Comparison of ENCODE assay signal across 10 cellular contexts in genomic region chr11:133710681-133711240, GRCh38.
DNase-seq lines count a peak whose midpoint lies in the region; ATAC-seq and TF ChIP-seq lines count a peak whose summit lies in the region.
"Had no signal": no experiment of that assay in that cellular context is flagged by ENCODE, and none has a peak within 500 bp of the region (broad histone marks: within the 10 kb centered on the region; RNA-seq: fewer than 3 reads in every experiment).

No MANE protein-coding gene starts in this region.

- TF ChIP-seq EP300 in ovary (IDR thresholded peaks at IDR 0.05) (no peak), stomach (IDR thresholded peaks at IDR 0.05) (no peak)

- no peaks in the 10 kb centered on the region for H3K9me3 Mint-ChIP-seq in T-cell

- WGBS in heart left ventricle, 4 donors = 44 to 52% (median 46%) methylated on average over 4 of the region's 4 CpGs
- 35 to 60% (median 40%) methylated on average over 4 of the region's 4 CpGs for WGBS in ovary, 3 donors
- WGBS in stomach, 5 donors = 65 to 78% (median 71%) methylated on average over 4 of the region's 4 CpGs

- DNase-seq in Right ventricle myocardium superior (no peak), right atrium auricular region (ENCODE audit: low spot score) (no peak), heart left ventricle (no peak), islet precursor cell (peak; percentile 80), ovary (no peak), stomach (no peak), T-cell (no peak)
- DNase-seq: ACHN; CD4-positive, CD25-positive, alpha-beta regulatory T cell had no signal

- POLR2A ChIA-PET in T-cell (lab: Charles Lee) = no interaction called here

- H3K9me3 ChIP-seq in right atrium auricular region = no peaks in the 10 kb centered on the region
- H3K9me3 ChIP-seq in heart left ventricle = no peaks in the 10 kb centered on the region
- no peaks in the 10 kb centered on the region for H3K9me3 ChIP-seq in ovary
- H3K9me3 ChIP-seq in stomach = no peaks in the 10 kb centered on the region

- ATAC-seq in Right ventricle myocardium superior (ENCODE audit: poor library complexity) = peak; percentile 78
- peak; percentile 38 to 70 (median 63) for ATAC-seq in heart left ventricle
- ATAC-seq in T-cell (replicated peaks in 1 of 4) = no peak

- no peaks in the 10 kb centered on the region for H3K27me3 ChIP-seq in right atrium auricular region
- H3K27me3 ChIP-seq in heart left ventricle = no peaks in the 10 kb centered on the region
- H3K27me3 ChIP-seq in ovary = no peaks in the 10 kb centered on the region
- H3K27me3 ChIP-seq in stomach = peaks cover 0 to 35% (median 3%) of the 10 kb centered on the region in 3 donors
- H3K27me3 ChIP-seq: BLaER1 treated with 17β-estradiol and CSF1 and Interleukin-3, amounts not matched to agents 10 nM and 100 nM had no signal

- no peak for TF ChIP-seq CTCF in right atrium auricular region (IDR thresholded peaks at IDR 0.05)
- TF ChIP-seq CTCF in heart left ventricle (IDR thresholded peaks at IDR 0.05) = no peak
- TF ChIP-seq CTCF in ovary (IDR thresholded peaks at IDR 0.05) = no peak
- TF ChIP-seq CTCF in stomach (IDR thresholded peaks at IDR 0.05) = no peak

- H3K36me3 Mint-ChIP-seq in T-cell = no peaks in the 10 kb centered on the region
- H3K36me3 Mint-ChIP-seq: CD4-positive, CD25-positive, alpha-beta regulatory T cell had no signal

- H3K4me1 Mint-ChIP-seq in T-cell = no peaks in the 10 kb centered on the region
- H3K4me1 Mint-ChIP-seq: CD4-positive, CD25-positive, alpha-beta regulatory T cell had no signal

- H3K27ac Mint-ChIP-seq in T-cell = no peak overlapping the region
- H3K27ac Mint-ChIP-seq: CD4-positive, CD25-positive, alpha-beta regulatory T cell had no signal

- H3K4me3 ChIP-seq in right atrium auricular region (no peak overlapping the region), heart left ventricle (no peak overlapping the region), ovary (no peak overlapping the region), stomach (no peak overlapping the region)
- H3K4me3 ChIP-seq: BLaER1 treated with 17β-estradiol and CSF1 and Interleukin-3, amounts not matched to agents 10 nM and 100 nM had no signal

- no peak for TF ChIP-seq POLR2A in heart left ventricle (IDR thresholded peaks at IDR 0.05)
- no peak for TF ChIP-seq POLR2A in ovary (IDR thresholded peaks at IDR 0.05)
- TF ChIP-seq POLR2A in stomach (IDR thresholded peaks at IDR 0.05) = no peak

- H3K4me1 ChIP-seq in right atrium auricular region = peaks cover 0 to 18% of the 10 kb centered on the region in 2 donors
- peaks cover 0 to 23% (median 8%) of the 10 kb centered on the region in 12 donors for H3K4me1 ChIP-seq in heart left ventricle
- no peaks in the 10 kb centered on the region for H3K4me1 ChIP-seq in ovary (ENCODE audit: insufficient read depth)
- no peaks in the 10 kb centered on the region for H3K4me1 ChIP-seq in stomach

- intact Hi-C loops in Right ventricle myocardium superior (cut with DNase I) = no loop called here
- intact Hi-C loops in heart left ventricle (cut with DNase I) = loop anchor here in 1 of 10 donors (5.0 kb wide), 1 partner anchor 77 kb away; no protein-coding TSS in a partner anchor
- intact Hi-C loops in ovary (cut with DNase I) = no loop called here
- intact Hi-C loops in stomach (cut with DNase I; ENCODE audit: low total_unique reads) = no loop called here

- H3K27me3 Mint-ChIP-seq in T-cell = peaks cover 0 to 5% of the 10 kb centered on the region in 2 donors
- H3K27me3 Mint-ChIP-seq: CD4-positive, CD25-positive, alpha-beta regulatory T cell had no signal

- H3K27ac ChIP-seq in right atrium auricular region (peak overlapping the region in 1 of 2 donors; percentile 48), heart left ventricle (peak overlapping the region in 1 of 12 donors; percentile 41), ovary (no peak overlapping the region), stomach (no peak overlapping the region)
- H3K27ac ChIP-seq: BLaER1 treated with 17β-estradiol and CSF1 and Interleukin-3, amounts not matched to agents 10 nM and 100 nM had no signal

- CTCF ChIA-PET in T-cell (lab: Charles Lee) = no interaction called here

- H3K4me3 Mint-ChIP-seq in T-cell = no peak overlapping the region
- H3K4me3 Mint-ChIP-seq: CD4-positive, CD25-positive, alpha-beta regulatory T cell had no signal

- H3K36me3 ChIP-seq in right atrium auricular region (no peaks in the 10 kb centered on the region), heart left ventricle (no peaks in the 10 kb centered on the region), ovary (no peaks in the 10 kb centered on the region), stomach (no peaks in the 10 kb centered on the region)
- H3K36me3 ChIP-seq: BLaER1 treated with 17β-estradiol and CSF1 and Interleukin-3, amounts not matched to agents 10 nM and 100 nM had no signal

Comparison
In these comparisons a context has a peak if more than half of its experiments do, and no peak if none do; other contexts are left out.
1. ATAC-seq: peak in Right ventricle myocardium superior (single experiment) and heart left ventricle (4 of 4); none in T-cell (0 of 4).